ENCODE assay signal across 9 cellular contexts in genomic region chr1:48203287-48203900, GRCh38. TPM values are rescaled to one million over a fixed set of nuclear protein-coding genes. Genes with fewer than 3 reads are reported as not detected.
DNase-seq lines count a peak whose midpoint lies in the region; FAIRE-seq and TF ChIP-seq lines count a peak whose summit lies in the region.
"Had no signal": no experiment of that assay in that cellular context is flagged by ENCODE, and none has a peak within 500 bp of the region (broad histone marks: within the 10 kb centered on the region; RNA-seq: fewer than 3 reads in every experiment).

No MANE protein-coding gene starts in this region.

- no peak overlapping the region for H3K4me2 ChIP-seq in keratinocyte (ENCODE audit: control insufficient read depth, extremely low read depth, insufficient read depth, low read depth, low read length)

- H3K4me1 ChIP-seq in keratinocyte (ENCODE audit: control insufficient read depth, extremely low read depth, insufficient read depth, low read length) = peaks cover 21% of the 10 kb centered on the region

- no peak overlapping the region for H2AFZ ChIP-seq in keratinocyte (ENCODE audit: control insufficient read depth, low read length)

- peak; percentile 51 for TF ChIP-seq CTCF in AG09319 (IDR thresholded peaks at IDR 0.05; ENCODE audit: low read depth, low read length)
- TF ChIP-seq CTCF in VCaP (conservative IDR thresholded peaks at IDR 0.05) = peak; percentile 79
- peak; percentile 58 to 75 (median 67) for TF ChIP-seq CTCF in keratinocyte (optimal IDR thresholded peaks at IDR 0.05 in 1 of 3, IDR thresholded peaks at IDR 0.05 in 1 of 3, conservative IDR thresholded peaks at IDR 0.05 in 1 of 3; ENCODE audit: extremely low read depth in 1 of 3, insufficient read depth in 2 of 3, low read length in 3 of 3)

- POLR2A ChIA-PET in activated CD4-positive, alpha-beta memory T cell treated with anti-CD3 and anti-CD28 coated beads for 36 hours (lab: Charles Lee) = no interaction called here

- DNase-seq in AG09319 (ENCODE audit: extremely low read depth, low read depth) (no peak), GM18507 (ENCODE audit: extremely low spot score, insufficient read length, low read depth) (no peak), keratinocyte (ENCODE audit: low read depth, low spot score) (no peak)
- DNase-seq in activated CD4-positive, alpha-beta memory T cell treated with anti-CD3 and anti-CD28 coated beads for 36 hours = no peak
- DNase-seq in central memory CD4-positive, alpha-beta T cell = no peak
- DNase-seq in activated naive CD4-positive, alpha-beta T cell treated with anti-CD3 and anti-CD28 coated beads, Interleukin-2, amount 10 ng/mL, durations not matched to agents 7 days and 5 days = no peak

- CTCF ChIA-PET in activated CD4-positive, alpha-beta memory T cell treated with anti-CD3 and anti-CD28 coated beads for 36 hours (lab: Charles Lee) = interaction anchor here (0.6 to 4.9 kb wide), 12 partner anchors 8 to 294 kb away, joined by 3 to 42 read pairs (median 4); no protein-coding TSS in a partner anchor
- CTCF ChIA-PET in activated naive CD4-positive, alpha-beta T cell treated with anti-CD3 and anti-CD28 coated beads, Interleukin-2, amount 10 ng/mL, durations not matched to agents 7 days and 5 days (lab: Charles Lee) = interaction anchor here (0.7 to 5.0 kb wide), 9 partner anchors 10 to 438 kb away, joined by 3 to 27 read pairs (median 3); no protein-coding TSS in a partner anchor

- TF ChIP-seq EP300 in Ishikawa (IDR thresholded peaks at IDR 0.05; ENCODE audit: borderline replicate concordance) = no peak

- H3K4me3 Mint-ChIP-seq in activated CD4-positive, alpha-beta memory T cell treated with anti-CD3 and anti-CD28 coated beads for 36 hours = no peak overlapping the region
- no peak overlapping the region for H3K4me3 Mint-ChIP-seq in activated naive CD4-positive, alpha-beta T cell treated with anti-CD3 and anti-CD28 coated beads, Interleukin-2, amount 10 ng/mL, durations not matched to agents 7 days and 5 days
- H3K4me3 Mint-ChIP-seq: stimulated activated naive CD8-positive, alpha-beta T cell treated with anti-CD3 and anti-CD28 coated beads, Interleukin-15, Interleukin-2, amounts not matched to agents 100 ng/mL and 50 ng/mL, for 24 hours had no signal

- no peak overlapping the region for H3K9ac ChIP-seq in keratinocyte (ENCODE audit: control insufficient read depth, extremely low read depth, insufficient read depth, low read length)

- peaks cover 3% of the 10 kb centered on the region for H3K4me1 Mint-ChIP-seq in activated CD4-positive, alpha-beta memory T cell treated with anti-CD3 and anti-CD28 coated beads for 36 hours (ENCODE audit: low read depth)
- H3K4me1 Mint-ChIP-seq in activated naive CD4-positive, alpha-beta T cell treated with anti-CD3 and anti-CD28 coated beads, Interleukin-2, amount 10 ng/mL, durations not matched to agents 7 days and 5 days = no peaks in the 10 kb centered on the region

- H3K79me2 ChIP-seq in keratinocyte (ENCODE audit: control insufficient read depth, insufficient read depth, low read length) = no peaks in the 10 kb centered on the region

- H3K27me3 Mint-ChIP-seq in activated CD4-positive, alpha-beta memory T cell treated with anti-CD3 and anti-CD28 coated beads for 36 hours = peaks cover 9% of the 10 kb centered on the region
- peaks cover 5% of the 10 kb centered on the region for H3K27me3 Mint-ChIP-seq in activated naive CD4-positive, alpha-beta T cell treated with anti-CD3 and anti-CD28 coated beads, Interleukin-2, amount 10 ng/mL, durations not matched to agents 7 days and 5 days

- no peaks in the 10 kb centered on the region for H3K9me3 ChIP-seq in keratinocyte (ENCODE audit: control insufficient read depth, low read depth, low read length)

- no peak overlapping the region for H3K27ac Mint-ChIP-seq in activated CD4-positive, alpha-beta memory T cell treated with anti-CD3 and anti-CD28 coated beads for 36 hours
- no peak overlapping the region for H3K27ac Mint-ChIP-seq in activated naive CD4-positive, alpha-beta T cell treated with anti-CD3 and anti-CD28 coated beads, Interleukin-2, amount 10 ng/mL, durations not matched to agents 7 days and 5 days
- H3K27ac Mint-ChIP-seq: stimulated activated naive CD8-positive, alpha-beta T cell treated with anti-CD3 and anti-CD28 coated beads, Interleukin-15, Interleukin-2, amounts not matched to agents 100 ng/mL and 50 ng/mL, for 24 hours had no signal

- no peaks in the 10 kb centered on the region for H3K9me3 Mint-ChIP-seq in activated CD4-positive, alpha-beta memory T cell treated with anti-CD3 and anti-CD28 coated beads for 36 hours
- H3K9me3 Mint-ChIP-seq in activated naive CD4-positive, alpha-beta T cell treated with anti-CD3 and anti-CD28 coated beads, Interleukin-2, amount 10 ng/mL, durations not matched to agents 7 days and 5 days = no peaks in the 10 kb centered on the region
- H3K9me3 Mint-ChIP-seq: stimulated activated naive CD8-positive, alpha-beta T cell treated with anti-CD3 and anti-CD28 coated beads, Interleukin-15, Interleukin-2, amounts not matched to agents 100 ng/mL and 50 ng/mL, for 24 hours had no signal

- no peaks in the 10 kb centered on the region for H3K36me3 ChIP-seq in keratinocyte (ENCODE audit: control insufficient read depth in 2 of 2, extremely low read depth in 1 of 2, insufficient read depth in 2 of 2, low read length in 2 of 2)

- no peaks in the 10 kb centered on the region for H4K20me1 ChIP-seq in keratinocyte (ENCODE audit: control insufficient read depth, extremely low read depth, insufficient read depth, low read length)

- H3K4me3 ChIP-seq in keratinocyte (ENCODE audit: control insufficient read depth in 2 of 3, extremely low read depth in 1 of 3, insufficient read depth in 2 of 3, low read depth in 1 of 3, low read length in 3 of 3) = no peak overlapping the region

- intact Hi-C loops in activated CD4-positive, alpha-beta memory T cell treated with anti-CD3 and anti-CD28 coated beads for 36 hours (cut with micrococcal nuclease) = loop anchor here (1.0 to 2.0 kb wide), 3 partner anchors 33 to 295 kb away; no protein-coding TSS in a partner anchor

- no peaks in the 10 kb centered on the region for H3K9me1 ChIP-seq in keratinocyte (ENCODE audit: control insufficient read depth, extremely low read depth, insufficient read depth, low read length)

- dilution Hi-C loops in keratinocyte (cut with MboI; ENCODE audit: extremely low pct_ligation_motif_present, low sequenced_read_pairs) = no loop called here

- H3K27me3 ChIP-seq in keratinocyte (ENCODE audit: control insufficient read depth, extremely low read depth, insufficient read depth, low read length) = no peaks in the 10 kb centered on the region

- FAIRE-seq in GM18507 (lab: Jason Lieb, UNC) (peak; percentile 59), keratinocyte (lab: Jason Lieb, UNC) (peak; percentile 51)

- peak; percentile 36 for TF ChIP-seq RAD21 in Ishikawa (IDR thresholded peaks at IDR 0.05; ENCODE audit: low read depth)

- H3K36me3 Mint-ChIP-seq in activated CD4-positive, alpha-beta memory T cell treated with anti-CD3 and anti-CD28 coated beads for 36 hours = no peaks in the 10 kb centered on the region
- H3K36me3 Mint-ChIP-seq in activated naive CD4-positive, alpha-beta T cell treated with anti-CD3 and anti-CD28 coated beads, Interleukin-2, amount 10 ng/mL, durations not matched to agents 7 days and 5 days = no peaks in the 10 kb centered on the region

- H3K27ac ChIP-seq in VCaP (no peak overlapping the region), keratinocyte (ENCODE audit: control insufficient read depth, insufficient read depth, low read length) (no peak overlapping the region)

TF ChIP-seq in Ishikawa, 13 proteins besides CTCF, POLR2A, EP300 and RAD21 (continues in another document):
- TF ChIP-seq NFIC (IDR thresholded peaks at IDR 0.05) (no peak), CEBPB (IDR thresholded peaks at IDR 0.05) (no peak), ZBTB7A (IDR thresholded peaks at IDR 0.05; ENCODE audit: low read depth) (no peak), USF1 (IDR thresholded peaks at IDR 0.05) (no peak), TEAD4 (IDR thresholded peaks at IDR 0.05) (no peak), CREB1 (IDR thresholded peaks at IDR 0.05; ENCODE audit: low read depth) (no peak), YY1 (IDR thresholded peaks at IDR 0.05; ENCODE audit: low read depth) (no peak)

RNA-seq across cellular contexts. Expression of gene SLC5A9, which starts 19.1 kb away (rescaled TPM):
- 0.08 TPM in 1 of 3 replicates, not detected in the others for polyA plus RNA-seq in keratinocyte
- polyA plus RNA-seq in keratinocyte (2011; ENCODE audit: low read depth) = 0.12 TPM
- polyA plus RNA-seq in keratinocyte (2011; cell fraction: cytosol; rRNA removed) = not detected in 2 replicates
- polyA plus RNA-seq in keratinocyte (2011; cell fraction: nucleus; rRNA removed) = 0.07 and 0.08 TPM in 2 replicates
- polyA plus RNA-seq in keratinocyte (2012; ENCODE audit: low replicate concordance) = 0.27 TPM in 1 of 2 replicates, not detected in the other
- not detected in 3 replicates for polyA minus RNA-seq in keratinocyte
- polyA minus RNA-seq in keratinocyte (2011; cell fraction: cytosol; rRNA and poly(A)+ RNA removed) = not detected
- polyA minus RNA-seq in keratinocyte (2011; cell fraction: nucleus; rRNA and poly(A)+ RNA removed) = not detected in 2 replicates
- not detected for total RNA-seq in activated CD4-positive, alpha-beta memory T cell treated with anti-CD3 and anti-CD28 coated beads for 36 hours
